Comparison of ENCODE assay signal across 15 cellular contexts in genomic region chr2:120624056-120624737, GRCh38.
DNase-seq lines count a peak whose midpoint lies in the region; ATAC-seq and TF ChIP-seq lines count a peak whose summit lies in the region.
"Had no signal": no experiment of that assay in that cellular context is flagged by ENCODE, and none has a peak within 500 bp of the region (broad histone marks: within the 10 kb centered on the region; RNA-seq: fewer than 3 reads in every experiment).

No MANE protein-coding gene starts in this region.

- no peak overlapping the region for H3K4me3 ChIP-seq in BLaER1 treated with 17β-estradiol and CSF1 and Interleukin-3, amounts not matched to agents 10 nM and 100 nM
- H3K4me3 ChIP-seq: K562, PC-9, SJSA1 had no signal

- no peak for ATAC-seq in sciatic nerve
- no peak for ATAC-seq in HG03432 (IDR thresholded peaks at IDR 0.05; ENCODE audit: unreplicated experiment)
- ATAC-seq in T-cell (replicated peaks in 1 of 4): no peak
- ATAC-seq: K562 had no signal

- no peaks in the 10 kb centered on the region for H4K20me1 ChIP-seq in BLaER1 treated with 17β-estradiol and CSF1 and Interleukin-3, amounts not matched to agents 10 nM and 100 nM

- peaks cover 0 to 2% (median 0%) of the 10 kb centered on the region in 11 experiments; a peak in 1 of 22 replicates for H3K36me3 ChIP-seq in BLaER1 treated with 17β-estradiol and CSF1 and Interleukin-3, amounts not matched to agents 10 nM and 100 nM
- H3K36me3 ChIP-seq: SJSA1 had no signal

- H3K27ac ChIP-seq in BLaER1 treated with 17β-estradiol and CSF1 and Interleukin-3, amounts not matched to agents 10 nM and 100 nM: no peak overlapping the region
- H3K27ac ChIP-seq in C4-2B (peak overlapping the region; percentile 76; the same call in 1 of the 2 replicates), VCaP (peak overlapping the region; percentile 93)
- H3K27ac ChIP-seq: PC-9, SJSA1 had no signal

- DNase-seq in sciatic nerve (ENCODE audit: low spot score): peak; percentile 46
- no peak for DNase-seq in T-cell
- no peak for DNase-seq in activated T-cell treated with anti-CD3 and anti-CD28 coated beads for 4 hours
- DNase-seq: ACHN, Caco-2, HCEC 1CT, NCI-H1105, NCI-H82 had no signal

- TF ChIP-seq CTCF in C4-2B (conservative IDR thresholded peaks at IDR 0.05) (no peak), VCaP (conservative IDR thresholded peaks at IDR 0.05) (no peak)

- no peak overlapping the region for H3K9ac ChIP-seq in BLaER1 treated with 17β-estradiol and CSF1 and Interleukin-3, amounts not matched to agents 10 nM and 100 nM

- peaks cover 0 to 11% (median 6%) of the 10 kb centered on the region in 10 experiments; a peak in 9 of 20 replicates for H3K4me1 ChIP-seq in BLaER1 treated with 17β-estradiol and CSF1 and Interleukin-3, amounts not matched to agents 10 nM and 100 nM
- H3K4me1 ChIP-seq: SJSA1 had no signal

- H3K4me3 Mint-ChIP-seq in T-cell: no peak overlapping the region

- H3K27me3 ChIP-seq in BLaER1 treated with 17β-estradiol and CSF1 and Interleukin-3, amounts not matched to agents 10 nM and 100 nM: no peaks in the 10 kb centered on the region
- H3K27me3 ChIP-seq: SJSA1 had no signal

- peaks cover 13 to 31% (median 18%) of the 10 kb centered on the region in 11 experiments; a peak in 21 of 22 replicates for H3K9me3 ChIP-seq in BLaER1 treated with 17β-estradiol and CSF1 and Interleukin-3, amounts not matched to agents 10 nM and 100 nM (replicated peaks in 1 of 11)

- no peaks in the 10 kb centered on the region for H3K36me3 Mint-ChIP-seq in T-cell

- CTCF ChIA-PET in T-cell (lab: Charles Lee): no interaction called here

- no peaks in the 10 kb centered on the region for H3K4me1 Mint-ChIP-seq in T-cell

- intact Hi-C loops in sciatic nerve (cut with DNase I): no loop called here

- H3K27ac Mint-ChIP-seq in T-cell: no peak overlapping the region

- POLR2A ChIA-PET in T-cell (lab: Charles Lee): no interaction called here

- H3K4me2 ChIP-seq in BLaER1 treated with 17β-estradiol and CSF1 and Interleukin-3, amounts not matched to agents 10 nM and 100 nM: peak overlapping the region in 6 of 11 experiments; percentile 13 to 46 (median 22); a peak in 9 of 22 replicates
- H3K4me2 ChIP-seq: PC-9 had no signal

- H3K27me3 Mint-ChIP-seq in T-cell: peaks cover 10 to 15% of the 10 kb centered on the region in 2 donors

- no peaks in the 10 kb centered on the region for H3K9me3 Mint-ChIP-seq in T-cell

Comparison
In these comparisons a context has a peak if more than half of its experiments do, and no peak if none do; other contexts are left out.
1. H3K27ac ChIP-seq: peak in C4-2B (single experiment) and VCaP (single experiment); none in BLaER1 treated with 17β-estradiol and CSF1 and Interleukin-3, amounts not matched to agents 10 nM and 100 nM (0 of 11).